Comparison of ENCODE assay signal across 1 cellular context in the genomic region with DNA sequence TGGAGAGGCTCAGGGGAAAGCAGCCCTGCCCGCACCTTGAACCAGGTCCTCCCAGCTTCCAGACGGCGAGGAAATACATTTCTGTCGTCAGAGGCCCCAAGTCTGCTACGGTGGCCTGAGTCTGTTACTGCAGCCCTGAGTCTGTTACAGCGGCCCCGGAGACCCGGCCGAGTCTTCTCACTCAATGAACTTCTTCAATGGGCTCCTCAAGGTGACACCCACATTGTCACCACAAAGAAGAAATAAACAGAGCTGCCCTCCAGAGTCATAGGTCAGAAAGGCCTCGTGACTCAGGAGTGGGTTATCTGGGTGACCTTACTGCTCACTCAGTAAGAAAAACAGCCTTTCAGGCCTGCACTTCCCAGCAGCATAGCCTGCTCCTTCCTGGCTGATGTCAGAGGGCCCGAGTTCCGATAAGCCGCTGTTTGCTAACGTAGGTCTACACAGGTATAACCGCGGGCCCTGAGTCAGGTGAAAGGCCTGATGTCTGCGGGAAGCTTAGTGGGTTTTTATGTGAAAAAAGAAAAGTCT.
A peak's percentile ranks its signal among the peaks of the same experiment; 100 is the strongest.
TF ChIP-seq lines count a peak whose summit lies in the region.

No MANE protein-coding gene starts in this region.

TF ChIP-seq in K562, 482 proteins besides CTCF, POLR2A, EP300 and RAD21 (continued from another document):
- TF ChIP-seq ZNF263 (CRISPR knock-in tag; IDR thresholded peaks at IDR 0.05; ENCODE audit: borderline replicate concordance): no peak
- peak; percentile 70 for TF ChIP-seq MEIS2 (IDR thresholded peaks at IDR 0.05; ENCODE audit: partially characterized antibody)
- peak; percentile 29; the same call in 1 of the 2 replicates for TF ChIP-seq CEBPG (CRISPR knock-in tag; IDR thresholded peaks at IDR 0.05)
- no peak for TF ChIP-seq CEBPG (tag; conservative IDR thresholded peaks at IDR 0.05 in 1 of 2, IDR thresholded peaks at IDR 0.05 in 1 of 2)
- TF ChIP-seq ZNF766 (CRISPR knock-in tag; conservative IDR thresholded peaks at IDR 0.05): 0 out of 2 replicates have a peak, but pooled peaks have one; percentile 14
- TF ChIP-seq YY1 (IDR thresholded peaks at IDR 0.05; ENCODE audit: borderline replicate concordance in 1 of 3, control insufficient read depth in 1 of 3, extremely low read depth in 1 of 3, insufficient read depth in 3 of 3, insufficient read length in 1 of 3, insufficient replicate concordance in 2 of 3, low read depth in 1 of 3, low read length in 2 of 3): peak in 2 of 3 experiments; percentile 8 to 9
- 0 out of 2 replicates have a peak, but pooled peaks have one; percentile 9 for TF ChIP-seq BCOR (IDR thresholded peaks at IDR 0.05)
- TF ChIP-seq TRIM24 (IDR thresholded peaks at IDR 0.05): peak; percentile 13 to 48; a peak in 1 of 4 replicates
- TF ChIP-seq MYC (IDR thresholded peaks at IDR 0.05; ENCODE audit: low read depth, low read length): peak; percentile 56; the same call in 1 of the 2 replicates
- no peak for TF ChIP-seq MYC (CRISPR knock-in tag; IDR thresholded peaks at IDR 0.05; ENCODE audit: borderline replicate concordance, low read depth)
- 0 out of 2 replicates have a peak, but pooled peaks have one; percentile 22 for TF ChIP-seq NBN (IDR thresholded peaks at IDR 0.05; ENCODE audit: low read depth)
- peak in 1 of 2 experiments; percentile 29; a peak in 1 of 3 replicates for TF ChIP-seq CBX3 (IDR thresholded peaks at IDR 0.05; ENCODE audit: borderline replicate concordance in 1 of 2, low read length in 2 of 2)
- TF ChIP-seq NFE2 (IDR thresholded peaks at IDR 0.05; ENCODE audit: low read depth): peak; percentile 34; the same call in 1 of the 2 replicates
- TF ChIP-seq, protein P1, sequence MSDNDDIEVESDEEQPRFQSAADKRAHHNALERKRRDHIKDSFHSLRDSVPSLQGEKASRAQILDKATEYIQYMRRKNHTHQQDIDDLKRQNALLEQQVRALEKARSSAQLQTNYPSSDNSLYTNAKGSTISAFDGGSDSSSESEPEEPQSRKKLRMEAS (CRISPR knock-in tag; IDR thresholded peaks at IDR 0.05): 0 out of 2 replicates have a peak, but pooled peaks have one; percentile 34
- TF ChIP-seq, protein P2, sequence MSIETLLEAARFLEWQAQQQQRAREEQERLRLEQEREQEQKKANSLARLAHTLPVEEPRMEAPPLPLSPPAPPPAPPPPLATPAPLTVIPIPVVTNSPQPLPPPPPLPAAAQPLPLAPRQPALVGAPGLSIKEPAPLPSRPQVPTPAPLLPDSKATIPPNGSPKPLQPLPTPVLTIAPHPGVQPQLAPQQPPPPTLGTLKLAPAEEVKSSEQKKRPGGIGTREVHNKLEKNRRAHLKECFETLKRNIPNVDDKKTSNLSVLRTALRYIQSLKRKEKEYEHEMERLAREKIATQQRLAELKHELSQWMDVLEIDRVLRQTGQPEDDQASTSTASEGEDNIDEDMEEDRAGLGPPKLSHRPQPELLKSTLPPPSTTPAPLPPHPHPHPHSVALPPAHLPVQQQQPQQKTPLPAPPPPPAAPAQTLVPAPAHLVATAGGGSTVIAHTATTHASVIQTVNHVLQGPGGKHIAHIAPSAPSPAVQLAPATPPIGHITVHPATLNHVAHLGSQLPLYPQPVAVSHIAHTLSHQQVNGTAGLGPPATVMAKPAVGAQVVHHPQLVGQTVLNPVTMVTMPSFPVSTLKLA (conservative IDR thresholded peaks at IDR 0.05): peak; percentile 42 to 43; a peak in 1 of 4 replicates
- peak; percentile 69; the same call in 1 of the 2 replicates for TF ChIP-seq CTBP1 (IDR thresholded peaks at IDR 0.05; ENCODE audit: borderline replicate concordance)
- TF ChIP-seq NR2C1 (IDR thresholded peaks at IDR 0.05): peak; percentile 90
- TF ChIP-seq NR2C1 (tag; IDR thresholded peaks at IDR 0.05): peak; percentile 95
- TF ChIP-seq SOX6 (IDR thresholded peaks at IDR 0.05): peak; percentile 72
- peak; percentile 35 to 47; a peak in 1 of 4 replicates for TF ChIP-seq KDM1A (IDR thresholded peaks at IDR 0.05)
- TF ChIP-seq ZEB2 (IDR thresholded peaks at IDR 0.05): peak; percentile 78
- TF ChIP-seq, protein P3, sequence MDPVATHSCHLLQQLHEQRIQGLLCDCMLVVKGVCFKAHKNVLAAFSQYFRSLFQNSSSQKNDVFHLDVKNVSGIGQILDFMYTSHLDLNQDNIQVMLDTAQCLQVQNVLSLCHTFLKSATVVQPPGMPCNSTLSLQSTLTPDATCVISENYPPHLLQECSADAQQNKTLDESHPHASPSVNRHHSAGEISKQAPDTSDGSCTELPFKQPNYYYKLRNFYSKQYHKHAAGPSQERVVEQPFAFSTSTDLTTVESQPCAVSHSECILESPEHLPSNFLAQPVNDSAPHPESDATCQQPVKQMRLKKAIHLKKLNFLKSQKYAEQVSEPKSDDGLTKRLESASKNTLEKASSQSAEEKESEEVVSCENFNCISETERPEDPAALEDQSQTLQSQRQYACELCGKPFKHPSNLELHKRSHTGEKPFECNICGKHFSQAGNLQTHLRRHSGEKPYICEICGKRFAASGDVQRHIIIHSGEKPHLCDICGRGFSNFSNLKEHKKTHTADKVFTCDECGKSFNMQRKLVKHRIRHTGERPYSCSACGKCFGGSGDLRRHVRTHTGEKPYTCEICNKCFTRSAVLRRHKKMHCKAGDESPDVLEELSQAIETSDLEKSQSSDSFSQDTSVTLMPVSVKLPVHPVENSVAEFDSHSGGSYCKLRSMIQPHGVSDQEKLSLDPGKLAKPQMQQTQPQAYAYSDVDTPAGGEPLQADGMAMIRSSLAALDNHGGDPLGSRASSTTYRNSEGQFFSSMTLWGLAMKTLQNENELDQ (CRISPR knock-in tag; IDR thresholded peaks at IDR 0.05; ENCODE audit: borderline replicate concordance): no peak
- peak in 1 of 2 experiments; percentile 56; a peak in 2 of 4 replicates for TF ChIP-seq RCOR1 (IDR thresholded peaks at IDR 0.05; ENCODE audit: borderline replicate concordance in 1 of 2, low read depth in 2 of 2, low read length in 2 of 2)
- TF ChIP-seq FOSL1 (tag; conservative IDR thresholded peaks at IDR 0.05): peak; percentile 84
- peak; percentile 49 to 64; a peak in 2 of 4 replicates for TF ChIP-seq FOXK2 (conservative IDR thresholded peaks at IDR 0.05 in 1 of 2, IDR thresholded peaks at IDR 0.05 in 1 of 2; ENCODE audit: low read depth in 2 of 2)
- peak; percentile 20; the same call in 1 of the 2 replicates for TF ChIP-seq MTA2 (IDR thresholded peaks at IDR 0.05; ENCODE audit: low read depth)
- TF ChIP-seq DPF2 (IDR thresholded peaks at IDR 0.05): peak; percentile 73
- TF ChIP-seq, protein P4, sequence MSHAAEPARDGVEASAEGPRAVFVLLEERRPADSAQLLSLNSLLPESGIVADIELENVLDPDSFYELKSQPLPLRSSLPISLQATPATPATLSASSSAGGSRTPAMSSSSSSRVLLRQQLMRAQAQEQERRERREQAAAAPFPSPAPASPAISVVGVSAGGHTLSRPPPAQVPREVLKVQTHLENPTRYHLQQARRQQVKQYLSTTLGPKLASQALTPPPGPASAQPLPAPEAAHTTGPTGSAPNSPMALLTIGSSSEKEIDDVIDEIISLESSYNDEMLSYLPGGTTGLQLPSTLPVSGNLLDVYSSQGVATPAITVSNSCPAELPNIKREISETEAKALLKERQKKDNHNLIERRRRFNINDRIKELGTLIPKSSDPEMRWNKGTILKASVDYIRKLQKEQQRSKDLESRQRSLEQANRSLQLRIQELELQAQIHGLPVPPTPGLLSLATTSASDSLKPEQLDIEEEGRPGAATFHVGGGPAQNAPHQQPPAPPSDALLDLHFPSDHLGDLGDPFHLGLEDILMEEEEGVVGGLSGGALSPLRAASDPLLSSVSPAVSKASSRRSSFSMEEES (CRISPR knock-in tag; IDR thresholded peaks at IDR 0.05): peak; percentile 40
- no peak for TF ChIP-seq BRD4 (IDR thresholded peaks at IDR 0.05)
- TF ChIP-seq ZSCAN32 (CRISPR knock-in tag; IDR thresholded peaks at IDR 0.05): no peak
- TF ChIP-seq NCOR1 (IDR thresholded peaks at IDR 0.05): peak; percentile 44
- TF ChIP-seq, protein P5, sequence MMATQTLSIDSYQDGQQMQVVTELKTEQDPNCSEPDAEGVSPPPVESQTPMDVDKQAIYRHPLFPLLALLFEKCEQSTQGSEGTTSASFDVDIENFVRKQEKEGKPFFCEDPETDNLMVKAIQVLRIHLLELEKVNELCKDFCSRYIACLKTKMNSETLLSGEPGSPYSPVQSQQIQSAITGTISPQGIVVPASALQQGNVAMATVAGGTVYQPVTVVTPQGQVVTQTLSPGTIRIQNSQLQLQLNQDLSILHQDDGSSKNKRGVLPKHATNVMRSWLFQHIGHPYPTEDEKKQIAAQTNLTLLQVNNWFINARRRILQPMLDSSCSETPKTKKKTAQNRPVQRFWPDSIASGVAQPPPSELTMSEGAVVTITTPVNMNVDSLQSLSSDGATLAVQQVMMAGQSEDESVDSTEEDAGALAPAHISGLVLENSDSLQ (IDR thresholded peaks at IDR 0.05): peak; percentile 17
- peak; percentile 51 for TF ChIP-seq TBP (optimal IDR thresholded peaks at IDR 0.05; ENCODE audit: low read depth, low read length)
- TF ChIP-seq TEAD4 (IDR thresholded peaks at IDR 0.05; ENCODE audit: low read length): peak; percentile 29; the same call in 1 of the 2 replicates
- TF ChIP-seq TEAD4 (CRISPR knock-in tag; IDR thresholded peaks at IDR 0.05; ENCODE audit: borderline replicate concordance): no peak
- no peak for TF ChIP-seq NEUROD1 (IDR thresholded peaks at IDR 0.05; ENCODE audit: borderline replicate concordance, low read depth, low read length, partially characterized antibody)
- TF ChIP-seq, protein P6, sequence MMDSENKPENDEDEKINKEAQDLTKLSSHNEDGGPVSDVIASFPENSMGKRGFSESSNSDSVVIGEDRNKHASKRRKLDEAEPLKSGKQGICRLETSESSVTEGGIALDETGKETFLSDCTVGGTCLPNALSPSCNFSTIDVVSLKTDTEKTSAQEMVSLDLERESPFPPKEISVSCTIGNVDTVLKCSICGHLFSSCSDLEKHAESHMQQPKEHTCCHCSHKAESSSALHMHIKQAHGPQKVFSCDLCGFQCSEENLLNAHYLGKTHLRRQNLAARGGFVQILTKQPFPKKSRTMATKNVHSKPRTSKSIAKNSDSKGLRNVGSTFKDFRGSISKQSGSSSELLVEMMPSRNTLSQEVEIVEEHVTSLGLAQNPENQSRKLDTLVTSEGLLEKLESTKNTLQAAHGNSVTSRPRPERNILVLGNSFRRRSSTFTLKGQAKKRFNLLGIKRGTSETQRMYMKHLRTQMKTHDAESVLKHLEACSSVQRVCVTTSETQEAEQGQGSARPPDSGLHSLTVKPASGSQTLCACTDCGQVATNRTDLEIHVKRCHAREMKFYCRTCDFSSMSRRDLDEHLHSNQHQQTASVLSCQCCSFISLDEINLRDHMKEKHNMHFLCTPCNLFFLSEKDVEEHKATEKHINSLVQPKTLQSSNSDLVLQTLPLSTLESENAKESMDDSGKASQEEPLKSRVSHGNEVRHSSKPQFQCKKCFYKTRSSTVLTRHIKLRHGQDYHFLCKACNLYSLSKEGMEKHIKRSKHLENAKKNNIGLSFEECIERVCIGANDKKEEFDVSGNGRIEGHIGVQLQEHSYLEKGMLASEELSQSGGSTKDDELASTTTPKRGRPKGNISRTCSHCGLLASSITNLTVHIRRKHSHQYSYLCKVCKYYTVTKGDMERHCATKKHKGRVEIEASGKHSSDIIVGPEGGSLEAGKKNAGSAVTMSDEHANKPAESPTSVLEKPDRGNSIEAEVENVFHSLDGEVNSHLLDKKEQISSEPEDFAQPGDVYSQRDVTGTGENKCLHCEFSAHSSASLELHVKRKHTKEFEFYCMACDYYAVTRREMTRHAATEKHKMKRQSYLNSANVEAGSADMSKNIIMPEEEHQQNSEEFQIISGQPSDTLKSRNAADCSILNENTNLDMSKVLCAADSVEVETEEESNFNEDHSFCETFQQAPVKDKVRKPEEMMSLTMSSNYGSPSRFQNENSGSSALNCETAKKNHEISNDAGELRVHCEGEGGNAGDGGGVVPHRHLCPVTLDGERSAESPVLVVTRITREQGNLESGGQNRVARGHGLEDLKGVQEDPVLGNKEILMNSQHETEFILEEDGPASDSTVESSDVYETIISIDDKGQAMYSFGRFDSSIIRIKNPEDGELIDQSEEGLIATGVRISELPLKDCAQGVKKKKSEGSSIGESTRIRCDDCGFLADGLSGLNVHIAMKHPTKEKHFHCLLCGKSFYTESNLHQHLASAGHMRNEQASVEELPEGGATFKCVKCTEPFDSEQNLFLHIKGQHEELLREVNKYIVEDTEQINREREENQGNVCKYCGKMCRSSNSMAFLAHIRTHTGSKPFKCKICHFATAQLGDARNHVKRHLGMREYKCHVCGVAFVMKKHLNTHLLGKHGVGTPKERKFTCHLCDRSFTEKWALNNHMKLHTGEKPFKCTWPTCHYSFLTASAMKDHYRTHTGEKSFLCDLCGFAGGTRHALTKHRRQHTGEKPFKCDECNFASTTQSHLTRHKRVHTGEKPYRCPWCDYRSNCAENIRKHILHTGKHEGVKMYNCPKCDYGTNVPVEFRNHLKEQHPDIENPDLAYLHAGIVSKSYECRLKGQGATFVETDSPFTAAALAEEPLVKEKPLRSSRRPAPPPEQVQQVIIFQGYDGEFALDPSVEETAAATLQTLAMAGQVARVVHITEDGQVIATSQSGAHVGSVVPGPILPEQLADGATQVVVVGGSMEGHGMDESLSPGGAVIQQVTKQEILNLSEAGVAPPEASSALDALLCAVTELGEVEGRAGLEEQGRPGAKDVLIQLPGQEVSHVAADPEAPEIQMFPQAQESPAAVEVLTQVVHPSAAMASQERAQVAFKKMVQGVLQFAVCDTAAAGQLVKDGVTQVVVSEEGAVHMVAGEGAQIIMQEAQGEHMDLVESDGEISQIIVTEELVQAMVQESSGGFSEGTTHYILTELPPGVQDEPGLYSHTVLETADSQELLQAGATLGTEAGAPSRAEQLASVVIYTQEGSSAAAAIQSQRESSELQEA (IDR thresholded peaks at IDR 0.05; ENCODE audit: low read depth): peak; percentile 51; the same call in 1 of the 2 replicates
- peak; percentile 100 for TF ChIP-seq ZNF12 (CRISPR knock-in tag; IDR thresholded peaks at IDR 0.05)
- peak; percentile 74 for TF ChIP-seq L3MBTL2 (IDR thresholded peaks at IDR 0.05)
- no peak for TF ChIP-seq TEAD2 (tag; IDR thresholded peaks at IDR 0.05)
- TF ChIP-seq CXXC5 (CRISPR knock-in tag; IDR thresholded peaks at IDR 0.05): peak; percentile 60
- peak; percentile 78; the same call in 1 of the 2 replicates for TF ChIP-seq NR2C2 (CRISPR knock-in tag; IDR thresholded peaks at IDR 0.05)
- peak; percentile 94 for TF ChIP-seq NR2C2 (tag; IDR thresholded peaks at IDR 0.05)
- peak; percentile 33; the same call in 1 of the 2 replicates for TF ChIP-seq CBFA2T2 (conservative IDR thresholded peaks at IDR 0.05)
- peak; percentile 51; the same call in 1 of the 2 replicates for TF ChIP-seq JUN (IDR thresholded peaks at IDR 0.05; ENCODE audit: borderline replicate concordance, low read depth, low read length)
- TF ChIP-seq JUN (CRISPR knock-in tag; IDR thresholded peaks at IDR 0.05; ENCODE audit: borderline replicate concordance): no peak
- TF ChIP-seq, protein P7, sequence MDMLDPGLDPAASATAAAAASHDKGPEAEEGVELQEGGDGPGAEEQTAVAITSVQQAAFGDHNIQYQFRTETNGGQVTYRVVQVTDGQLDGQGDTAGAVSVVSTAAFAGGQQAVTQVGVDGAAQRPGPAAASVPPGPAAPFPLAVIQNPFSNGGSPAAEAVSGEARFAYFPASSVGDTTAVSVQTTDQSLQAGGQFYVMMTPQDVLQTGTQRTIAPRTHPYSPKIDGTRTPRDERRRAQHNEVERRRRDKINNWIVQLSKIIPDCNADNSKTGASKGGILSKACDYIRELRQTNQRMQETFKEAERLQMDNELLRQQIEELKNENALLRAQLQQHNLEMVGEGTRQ (CRISPR knock-in tag; IDR thresholded peaks at IDR 0.05): peak; percentile 72
- TF ChIP-seq EP400 (IDR thresholded peaks at IDR 0.05): peak; percentile 50
